In genomic region chr6:115717062-115717461, GRCh38 we compare ENCODE assay signal across 15 cellular contexts.
DNase-seq lines count a peak whose midpoint lies in the region; ATAC-seq and TF ChIP-seq lines count a peak whose summit lies in the region.
"Had no signal": no experiment of that assay in that cellular context is flagged by ENCODE, and none has a peak within 500 bp of the region (broad histone marks: within the 10 kb centered on the region; RNA-seq: fewer than 3 reads in every experiment).

No MANE protein-coding gene starts in this region.

- H3K27ac Mint-ChIP-seq in activated T-helper 17 cell treated with anti-CD3 and anti-CD28 coated beads, Interleukin-2, amount 50 U/mL, for 72 hours: no peak overlapping the region

- H3K9me3 Mint-ChIP-seq in activated T-helper 17 cell treated with anti-CD3 and anti-CD28 coated beads, Interleukin-2, amount 50 U/mL, for 72 hours: peaks cover 5% of the 10 kb centered on the region

- H3K27me3 Mint-ChIP-seq in activated T-helper 17 cell treated with anti-CD3 and anti-CD28 coated beads, Interleukin-2, amount 50 U/mL, for 72 hours: no peaks in the 10 kb centered on the region

- no peak overlapping the region for H3K4me3 Mint-ChIP-seq in activated T-helper 17 cell treated with anti-CD3 and anti-CD28 coated beads, Interleukin-2, amount 50 U/mL, for 72 hours

- H3K4me1 Mint-ChIP-seq in activated T-helper 17 cell treated with anti-CD3 and anti-CD28 coated beads, Interleukin-2, amount 50 U/mL, for 72 hours: no peaks in the 10 kb centered on the region

- POLR2A ChIA-PET in GM10248 (lab: Yijun Ruan, JAX): no interaction called here

- ATAC-seq in GM19351 (IDR thresholded peaks at IDR 0.05; ENCODE audit: unreplicated experiment) (peak; percentile 92), HG02623 (IDR thresholded peaks at IDR 0.05; ENCODE audit: unreplicated experiment) (peak; percentile 96), HG03280 (IDR thresholded peaks at IDR 0.05; ENCODE audit: unreplicated experiment) (peak; percentile 93)
- ATAC-seq in activated T-helper 17 cell treated with anti-CD3 and anti-CD28 coated beads, Interleukin-2, amount 50 U/mL, for 72 hours (replicated peaks): no peak
- ATAC-seq: A549, Panc1 had no signal

- peak; percentile 13 for DNase-seq in GM10248 (ENCODE audit: extremely low spot score)
- DNase-seq in NCI-H2081 treated with DMSO at 0.1 percent for 48 hours (lab: John Stamatoyannopoulos, UW): no peak
- no peak for DNase-seq in 8988T
- no peak for DNase-seq in stimulated activated CD4-positive, alpha-beta T cell treated with anti-CD3 and anti-CD28 coated beads, Interleukin-2, amount 100 ng/mL, for 48 hours
- DNase-seq: DMS153; effector CD8-positive, alpha-beta T cell; left ventricle myocardium inferior; NCI-H2029 treated with DMSO at 0.1 percent for 48 hours; stimulated activated naive CD4-positive, alpha-beta T cell had no signal

- no peaks in the 10 kb centered on the region for H3K36me3 Mint-ChIP-seq in activated T-helper 17 cell treated with anti-CD3 and anti-CD28 coated beads, Interleukin-2, amount 50 U/mL, for 72 hours (ENCODE audit: low read depth)

- CTCF ChIA-PET in GM10248 (lab: Yijun Ruan, JAX): interaction anchor here (0.9 to 3.0 kb wide), 3 partner anchors 11 to 432 kb away, joined by 3 to 9 read pairs (median 3); no protein-coding TSS in a partner anchor

- no peak for TF ChIP-seq CTCF in GM10248 (IDR thresholded peaks at IDR 0.05; ENCODE audit: control extremely low read depth, extremely low read depth, low read depth, missing control alignments)
